Comparison of ENCODE assay signal across 1 cellular context in genomic region chr17:57084802-57085447, GRCh38.
A peak's percentile ranks its signal among the peaks of the same experiment; 100 is the strongest.
TF ChIP-seq lines count a peak whose summit lies in the region.

A gene with protein sequence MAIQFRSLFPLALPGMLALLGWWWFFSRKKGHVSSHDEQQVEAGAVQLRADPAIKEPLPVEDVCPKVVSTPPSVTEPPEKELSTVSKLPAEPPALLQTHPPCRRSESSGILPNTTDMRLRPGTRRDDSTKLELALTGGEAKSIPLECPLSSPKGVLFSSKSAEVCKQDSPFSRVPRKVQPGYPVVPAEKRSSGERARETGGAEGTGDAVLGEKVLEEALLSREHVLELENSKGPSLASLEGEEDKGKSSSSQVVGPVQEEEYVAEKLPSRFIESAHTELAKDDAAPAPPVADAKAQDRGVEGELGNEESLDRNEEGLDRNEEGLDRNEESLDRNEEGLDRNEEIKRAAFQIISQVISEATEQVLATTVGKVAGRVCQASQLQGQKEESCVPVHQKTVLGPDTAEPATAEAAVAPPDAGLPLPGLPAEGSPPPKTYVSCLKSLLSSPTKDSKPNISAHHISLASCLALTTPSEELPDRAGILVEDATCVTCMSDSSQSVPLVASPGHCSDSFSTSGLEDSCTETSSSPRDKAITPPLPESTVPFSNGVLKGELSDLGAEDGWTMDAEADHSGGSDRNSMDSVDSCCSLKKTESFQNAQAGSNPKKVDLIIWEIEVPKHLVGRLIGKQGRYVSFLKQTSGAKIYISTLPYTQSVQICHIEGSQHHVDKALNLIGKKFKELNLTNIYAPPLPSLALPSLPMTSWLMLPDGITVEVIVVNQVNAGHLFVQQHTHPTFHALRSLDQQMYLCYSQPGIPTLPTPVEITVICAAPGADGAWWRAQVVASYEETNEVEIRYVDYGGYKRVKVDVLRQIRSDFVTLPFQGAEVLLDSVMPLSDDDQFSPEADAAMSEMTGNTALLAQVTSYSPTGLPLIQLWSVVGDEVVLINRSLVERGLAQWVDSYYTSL (plus strand): TSS chr17:57085246. CDS start chr17:57105465, 20,219 bp downstream.

TF ChIP-seq in K562, 482 proteins besides CTCF, POLR2A, EP300 and RAD21 (continued from another document and continues in another):
- TF ChIP-seq E2F4 (CRISPR knock-in tag; IDR thresholded peaks at IDR 0.05; ENCODE audit: low read depth) = 0 out of 2 replicates have a peak, but pooled peaks have one; percentile 19
- no peak for TF ChIP-seq HDAC2 (IDR thresholded peaks at IDR 0.05)
- TF ChIP-seq ERF (CRISPR knock-in tag; IDR thresholded peaks at IDR 0.05) = peak; percentile 71; the same call in 1 of the 2 replicates
- TF ChIP-seq ZNF197 (CRISPR knock-in tag; IDR thresholded peaks at IDR 0.05; ENCODE audit: low read depth) = 0 out of 2 replicates have a peak, but pooled peaks have one; percentile 39
- peak; percentile 81; the same call in 1 of the 2 replicates for TF ChIP-seq NR4A1 (CRISPR knock-in tag; IDR thresholded peaks at IDR 0.05)
- 0 out of 2 replicates have a peak, but pooled peaks have one; percentile 8 for TF ChIP-seq NR4A1 (tag; IDR thresholded peaks at IDR 0.05)
- TF ChIP-seq SMARCE1 (IDR thresholded peaks at IDR 0.05) = no peak; the same call in 1 of the 2 replicates
- TF ChIP-seq ZNF431 (CRISPR knock-in tag; IDR thresholded peaks at IDR 0.05) = peak; percentile 14; the same call in 1 of the 2 replicates
- no peak for TF ChIP-seq TARDBP (IDR thresholded peaks at IDR 0.05)
- peak; percentile 21 for TF ChIP-seq HNRNPLL (IDR thresholded peaks at IDR 0.05; ENCODE audit: low read depth, low read length, poor library complexity, severe bottlenecking)
- no peak; a peak in 1 of 4 replicates for TF ChIP-seq SRF (CRISPR knock-in tag; IDR thresholded peaks at IDR 0.05)
- TF ChIP-seq TAF7 (tag; IDR thresholded peaks at IDR 0.05) = peak; percentile 79
- TF ChIP-seq MTA1 (IDR thresholded peaks at IDR 0.05; ENCODE audit: borderline replicate concordance) = no peak
- TF ChIP-seq, protein P1, sequence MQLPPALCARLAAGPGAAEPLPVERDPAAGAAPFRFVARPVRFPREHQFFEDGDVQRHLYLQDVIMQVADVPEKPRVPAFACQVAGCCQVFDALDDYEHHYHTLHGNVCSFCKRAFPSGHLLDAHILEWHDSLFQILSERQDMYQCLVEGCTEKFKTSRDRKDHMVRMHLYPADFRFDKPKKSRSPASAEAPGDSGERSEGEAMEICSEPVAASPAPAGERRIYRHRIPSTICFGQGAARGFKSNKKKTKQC (CRISPR knock-in tag; IDR thresholded peaks at IDR 0.05) = no peak
- TF ChIP-seq, protein P2, sequence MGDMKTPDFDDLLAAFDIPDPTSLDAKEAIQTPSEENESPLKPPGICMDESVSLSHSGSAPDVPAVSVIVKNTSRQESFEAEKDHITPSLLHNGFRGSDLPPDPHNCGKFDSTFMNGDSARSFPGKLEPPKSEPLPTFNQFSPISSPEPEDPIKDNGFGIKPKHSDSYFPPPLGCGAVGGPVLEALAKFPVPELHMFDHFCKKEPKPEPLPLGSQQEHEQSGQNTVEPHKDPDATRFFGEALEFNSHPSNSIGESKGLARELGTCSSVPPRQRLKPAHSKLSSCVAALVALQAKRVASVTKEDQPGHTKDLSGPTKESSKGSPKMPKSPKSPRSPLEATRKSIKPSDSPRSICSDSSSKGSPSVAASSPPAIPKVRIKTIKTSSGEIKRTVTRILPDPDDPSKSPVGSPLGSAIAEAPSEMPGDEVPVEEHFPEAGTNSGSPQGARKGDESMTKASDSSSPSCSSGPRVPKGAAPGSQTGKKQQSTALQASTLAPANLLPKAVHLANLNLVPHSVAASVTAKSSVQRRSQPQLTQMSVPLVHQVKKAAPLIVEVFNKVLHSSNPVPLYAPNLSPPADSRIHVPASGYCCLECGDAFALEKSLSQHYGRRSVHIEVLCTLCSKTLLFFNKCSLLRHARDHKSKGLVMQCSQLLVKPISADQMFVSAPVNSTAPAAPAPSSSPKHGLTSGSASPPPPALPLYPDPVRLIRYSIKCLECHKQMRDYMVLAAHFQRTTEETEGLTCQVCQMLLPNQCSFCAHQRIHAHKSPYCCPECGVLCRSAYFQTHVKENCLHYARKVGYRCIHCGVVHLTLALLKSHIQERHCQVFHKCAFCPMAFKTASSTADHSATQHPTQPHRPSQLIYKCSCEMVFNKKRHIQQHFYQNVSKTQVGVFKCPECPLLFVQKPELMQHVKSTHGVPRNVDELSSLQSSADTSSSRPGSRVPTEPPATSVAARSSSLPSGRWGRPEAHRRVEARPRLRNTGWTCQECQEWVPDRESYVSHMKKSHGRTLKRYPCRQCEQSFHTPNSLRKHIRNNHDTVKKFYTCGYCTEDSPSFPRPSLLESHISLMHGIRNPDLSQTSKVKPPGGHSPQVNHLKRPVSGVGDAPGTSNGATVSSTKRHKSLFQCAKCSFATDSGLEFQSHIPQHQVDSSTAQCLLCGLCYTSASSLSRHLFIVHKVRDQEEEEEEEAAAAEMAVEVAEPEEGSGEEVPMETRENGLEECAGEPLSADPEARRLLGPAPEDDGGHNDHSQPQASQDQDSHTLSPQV (IDR thresholded peaks at IDR 0.05) = peak; percentile 54; the same call in 1 of the 2 replicates
- TF ChIP-seq ZNF583 (CRISPR knock-in tag; IDR thresholded peaks at IDR 0.05) = 0 out of 2 replicates have a peak, but pooled peaks have one; percentile 14
- TF ChIP-seq AFF4 (CRISPR knock-in tag; IDR thresholded peaks at IDR 0.05) = no peak
- TF ChIP-seq THAP12 (CRISPR knock-in tag; IDR thresholded peaks at IDR 0.05) = peak; percentile 72; the same call in 1 of the 2 replicates
- TF ChIP-seq USF1 (CRISPR knock-in tag; IDR thresholded peaks at IDR 0.05) = 0 out of 2 replicates have a peak, but pooled peaks have one; percentile 9
- no peak for TF ChIP-seq TCFL5 (CRISPR knock-in tag; conservative IDR thresholded peaks at IDR 0.05)
- peak; percentile 86 for TF ChIP-seq RBBP5 (IDR thresholded peaks at IDR 0.05; ENCODE audit: borderline replicate concordance, insufficient read depth, low read length, poor library complexity, severe bottlenecking)
- TF ChIP-seq NFIC (IDR thresholded peaks at IDR 0.05) = peak; percentile 67
- TF ChIP-seq HCFC1 (IDR thresholded peaks at IDR 0.05; ENCODE audit: low read depth, low read length) = peak; percentile 64
- TF ChIP-seq, protein P3, sequence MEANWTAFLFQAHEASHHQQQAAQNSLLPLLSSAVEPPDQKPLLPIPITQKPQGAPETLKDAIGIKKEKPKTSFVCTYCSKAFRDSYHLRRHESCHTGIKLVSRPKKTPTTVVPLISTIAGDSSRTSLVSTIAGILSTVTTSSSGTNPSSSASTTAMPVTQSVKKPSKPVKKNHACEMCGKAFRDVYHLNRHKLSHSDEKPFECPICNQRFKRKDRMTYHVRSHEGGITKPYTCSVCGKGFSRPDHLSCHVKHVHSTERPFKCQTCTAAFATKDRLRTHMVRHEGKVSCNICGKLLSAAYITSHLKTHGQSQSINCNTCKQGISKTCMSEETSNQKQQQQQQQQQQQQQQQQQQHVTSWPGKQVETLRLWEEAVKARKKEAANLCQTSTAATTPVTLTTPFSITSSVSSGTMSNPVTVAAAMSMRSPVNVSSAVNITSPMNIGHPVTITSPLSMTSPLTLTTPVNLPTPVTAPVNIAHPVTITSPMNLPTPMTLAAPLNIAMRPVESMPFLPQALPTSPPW (CRISPR knock-in tag; IDR thresholded peaks at IDR 0.05) = peak; percentile 85
- peak; percentile 2; the same call in 1 of the 2 replicates for TF ChIP-seq NFE2 (IDR thresholded peaks at IDR 0.05; ENCODE audit: low read depth)
- 0 out of 4 replicates have a peak, but pooled peaks of 1 of the 2 experiments have one; percentile 23 for TF ChIP-seq BCLAF1 (IDR thresholded peaks at IDR 0.05; ENCODE audit: borderline replicate concordance in 1 of 2, control insufficient read depth in 1 of 2, low read depth in 2 of 2, low read length in 1 of 2)
- peak; percentile 33; the same call in 1 of the 2 replicates for TF ChIP-seq KLF1 (tag; IDR thresholded peaks at IDR 0.05)
- peak; percentile 93 for TF ChIP-seq KDM5B (IDR thresholded peaks at IDR 0.05; ENCODE audit: insufficient replicate concordance, low read depth, low read length)
- peak; percentile 24 for TF ChIP-seq HDAC3 (IDR thresholded peaks at IDR 0.05; ENCODE audit: borderline replicate concordance, partially characterized antibody)
- peak; percentile 21; the same call in 1 of the 2 replicates for TF ChIP-seq SOX6 (IDR thresholded peaks at IDR 0.05)
- TF ChIP-seq BDP1 (IDR thresholded peaks at IDR 0.05; ENCODE audit: insufficient read depth, insufficient read length) = no peak
- TF ChIP-seq CXXC5 (CRISPR knock-in tag; IDR thresholded peaks at IDR 0.05) = peak; percentile 94
- peak; percentile 84 for TF ChIP-seq MXD1 (CRISPR knock-in tag; IDR thresholded peaks at IDR 0.05; ENCODE audit: borderline replicate concordance, poor library complexity, severe bottlenecking)
